ENCODE assay signal across 29 cellular contexts in genomic region chr20:4490595-4491280, GRCh38.
DNase-seq lines count a peak whose midpoint lies in the region; ATAC-seq and TF ChIP-seq lines count a peak whose summit lies in the region.
"Had no signal": no experiment of that assay in that cellular context is flagged by ENCODE, and none has a peak within 500 bp of the region (broad histone marks: within the 10 kb centered on the region; RNA-seq: fewer than 3 reads in every experiment).

No MANE protein-coding gene starts in this region.

- peak overlapping the region; percentile 5 for H3K9ac ChIP-seq in mesenchymal stem cell (ENCODE audit: low read length)
- H3K9ac ChIP-seq: SK-N-SH had no signal

- no peak overlapping the region for H3K4me2 ChIP-seq in mesenchymal stem cell (ENCODE audit: low read length, poor library complexity, severe bottlenecking)
- H3K4me2 ChIP-seq: SK-N-SH had no signal

- H2AK5ac ChIP-seq in mesenchymal stem cell (ENCODE audit: low read length, severe bottlenecking), result no peak overlapping the region

- H3K36me3 ChIP-seq in mesenchymal stem cell (ENCODE audit: control insufficient read depth in 1 of 2, insufficient read depth in 2 of 2, low read depth in 1 of 2, low read length in 2 of 2) (no peaks in the 10 kb centered on the region), vagina (no peaks in the 10 kb centered on the region)
- H3K36me3 ChIP-seq: left lung, Peyer's patch, upper lobe of left lung had no signal

- H3K23ac ChIP-seq in mesenchymal stem cell (ENCODE audit: low read length in 2 of 2), result no peak overlapping the region

- H3K79me1 ChIP-seq in mesenchymal stem cell (replicated peaks; ENCODE audit: low read length, poor library complexity, severe bottlenecking), result no peaks in the 10 kb centered on the region

- H4K8ac ChIP-seq in mesenchymal stem cell (ENCODE audit: low read length), result peak overlapping the region; percentile 9

- no peak overlapping the region for H3K27ac ChIP-seq in mesenchymal stem cell (ENCODE audit: low read length, poor library complexity, severe bottlenecking)
- no peak overlapping the region for H3K27ac ChIP-seq in vagina
- H3K27ac ChIP-seq: foreskin keratinocyte, HL-60, left lung, Peyer's patch, upper lobe of left lung had no signal

- no peak overlapping the region for H4K91ac ChIP-seq in mesenchymal stem cell (ENCODE audit: low read length)

- H2AFZ ChIP-seq in mesenchymal stem cell (ENCODE audit: low read depth, low read length), result no peak overlapping the region

- TF ChIP-seq POLR2A in vagina (IDR thresholded peaks at IDR 0.05), result no peak

- H3K14ac ChIP-seq in mesenchymal stem cell (ENCODE audit: low read length in 2 of 2), result no peak overlapping the region

- no peak overlapping the region for H2BK5ac ChIP-seq in mesenchymal stem cell (ENCODE audit: low read depth, low read length, poor library complexity, severe bottlenecking)

- ATAC-seq in HG03108 (IDR thresholded peaks at IDR 0.05; ENCODE audit: unreplicated experiment), result no peak
- ATAC-seq: effector memory CD8-positive, alpha-beta T cell; foreskin keratinocyte; HepG2; left lung; sciatic nerve had no signal

- H3K4ac ChIP-seq in mesenchymal stem cell (ENCODE audit: low read depth in 1 of 2, low read length in 2 of 2), result no peak overlapping the region

- no peaks in the 10 kb centered on the region for H3K9me3 ChIP-seq in mesenchymal stem cell (ENCODE audit: control insufficient read depth, low read length)
- H3K9me3 ChIP-seq in vagina, result no peaks in the 10 kb centered on the region
- H3K9me3 ChIP-seq: left lung, Peyer's patch, SK-N-SH, upper lobe of left lung had no signal

- H2BK12ac ChIP-seq in mesenchymal stem cell (ENCODE audit: low read length in 2 of 2), result no peak overlapping the region

- intact Hi-C loops in vagina (cut with DNase I), result no loop called here

- WGBS in mesenchymal stem cell, result 80% methylated on average over 6 of the region's 6 CpGs

- no peak overlapping the region for H2BK120ac ChIP-seq in mesenchymal stem cell (ENCODE audit: low read depth, low read length)

- H2BK15ac ChIP-seq in mesenchymal stem cell (ENCODE audit: low read depth, poor library complexity, severe bottlenecking), result no peak overlapping the region

- H3K4me3 ChIP-seq in cardiac fibroblast (replicated peaks in 1 of 2; ENCODE audit: low read depth in 2 of 2, low read length in 2 of 2) (no peak overlapping the region), mesenchymal stem cell (ENCODE audit: insufficient read depth in 1 of 2, low read depth in 1 of 2, low read length in 2 of 2) (no peak overlapping the region), vagina (no peak overlapping the region)
- H3K4me3 ChIP-seq: left lung, Peyer's patch, upper lobe of left lung had no signal

- peak; percentile 61 for DNase-seq in Ammon's horn (ENCODE audit: low spot score)
- DNase-seq in M059J (ENCODE audit: low read depth), result peak; percentile 93
- peak; percentile 31 to 46 for DNase-seq in cardiac fibroblast (ENCODE audit: low read depth in 2 of 2)
- DNase-seq in mesenchymal stem cell, result no peak
- no peak for DNase-seq in dermis blood vessel endothelial cell
- no peak for DNase-seq in DMS114 treated with DMSO at 0.1 percent for 48 hours (lab: John Stamatoyannopoulos, UW; ENCODE audit: unreplicated experiment)
- no peak for DNase-seq in vagina (ENCODE audit: extremely low spot score in 2 of 2)
- DNase-seq: activated CD4-positive, alpha-beta T cell treated with anti-CD3 and anti-CD28 coated beads, Interleukin-2, amount 50 U/mL, for 4 hours; activated CD8-positive, alpha-beta memory T cell treated with anti-CD3 and anti-CD28 coated beads, Interleukin-2, amount 50 U/mL, for 48 hours; activated naive CD8-positive, alpha-beta T cell treated with anti-CD3 and anti-CD28 coated beads for 36 hours; CD4-positive, alpha-beta T cell; DMS153; effector memory CD8-positive, alpha-beta T cell; left lung; NCI-H1417; NCI-H2081 treated with DMSO at 0.1 percent for 48 hours; NCI-H510A treated with DMSO at 0.1 percent for 48 hours; nephron progenitor cell; Peyer's patch; posterior cingulate gyrus; SK-N-SH; stimulated activated CD4-positive, alpha-beta T cell treated with anti-CD3 and anti-CD28 coated beads, Interleukin-15, amount 100 ng/mL, for 24 hours; stimulated activated CD8-positive, alpha-beta memory T cell treated with anti-CD3 and anti-CD28 coated beads, Interleukin-4, amount 100 ng/mL, for 48 hours; upper lobe of left lung had no signal

- H3K4me1 ChIP-seq in mesenchymal stem cell (ENCODE audit: control insufficient read depth, insufficient read depth, low read depth, low read length) (no peaks in the 10 kb centered on the region), vagina (no peaks in the 10 kb centered on the region)
- H3K4me1 ChIP-seq: left lung, Peyer's patch, upper lobe of left lung had no signal

- H3K18ac ChIP-seq in mesenchymal stem cell (ENCODE audit: low read depth in 1 of 2, low read length in 2 of 2), result no peak overlapping the region

- peaks cover 0 to 10% of the 10 kb centered on the region in 2 experiments for H3K27me3 ChIP-seq in mesenchymal stem cell (ENCODE audit: control insufficient read depth in 1 of 2, insufficient read depth in 1 of 2, low read length in 2 of 2)
- no peaks in the 10 kb centered on the region for H3K27me3 ChIP-seq in vagina
- H3K27me3 ChIP-seq: foreskin keratinocyte, left lung, Peyer's patch, upper lobe of left lung had no signal

- TF ChIP-seq CTCF in cardiac fibroblast (IDR thresholded peaks at IDR 0.05; ENCODE audit: low read depth, low read length), result no peak
- no peak for TF ChIP-seq CTCF in vagina (IDR thresholded peaks at IDR 0.05)

Comparison
In these comparisons a context has a peak if more than half of its experiments do, and no peak if none do; other contexts are left out.
1. DNase-seq: peak in Ammon's horn (single experiment), M059J (single experiment) and cardiac fibroblast (2 of 2); none in mesenchymal stem cell (single experiment), dermis blood vessel endothelial cell (single experiment), DMS114 treated with DMSO at 0.1 percent for 48 hours (single experiment) and vagina (0 of 2).